19 cellular contexts compared by ENCODE assay signal in genomic region chr3:140055032-140055791, GRCh38.
"Had no signal": no experiment of that assay in that cellular context is flagged by ENCODE, and none has a peak within 500 bp of the region (broad histone marks: within the 10 kb centered on the region; RNA-seq: fewer than 3 reads in every experiment).

No MANE protein-coding gene starts in this region.

- H3K27ac ChIP-seq: coronary artery, left lung, neural progenitor cell, psoas muscle, skin epidermis, spleen, thoracic aorta, tibial nerve, upper lobe of left lung had no signal

- H3K36me3 ChIP-seq: left lung, neural progenitor cell, spleen, thoracic aorta, tibial nerve, upper lobe of left lung had no signal

- H3K4me3 ChIP-seq: coronary artery, left lung, neural progenitor cell, psoas muscle, skin epidermis, spleen, thoracic aorta, tibial nerve, upper lobe of left lung had no signal

- H3K9me3 Mint-ChIP-seq: nephron; neural progenitor cell; stimulated activated naive CD8-positive, alpha-beta T cell treated with anti-CD3 and anti-CD28 coated beads, Interleukin-15, Interleukin-2, amounts not matched to agents 100 ng/mL and 50 ng/mL, for 24 hours had no signal

- H3K4me3 Mint-ChIP-seq: mesothelial cell of epicardium; naive thymus-derived CD4-positive, alpha-beta T cell; nephron; neural progenitor cell; stimulated activated naive B cell treated with anti-CD40 and anti-IgM and Interleukin-4, amounts not matched to agents 10 μg/mL and 1 μg/mL and 100 μg/mL, for 72 hours; stimulated activated naive CD8-positive, alpha-beta T cell treated with anti-CD3 and anti-CD28 coated beads, Interleukin-15, Interleukin-2, amounts not matched to agents 100 ng/mL and 50 ng/mL, for 24 hours had no signal

- H3K4me1 ChIP-seq: left lung, psoas muscle, spleen, tibial nerve, upper lobe of left lung had no signal

- H3K4me1 Mint-ChIP-seq: naive thymus-derived CD4-positive, alpha-beta T cell; stimulated activated naive B cell treated with anti-CD40 and anti-IgM and Interleukin-4, amounts not matched to agents 10 μg/mL and 1 μg/mL and 100 μg/mL, for 72 hours had no signal

- H3K36me3 Mint-ChIP-seq: mesothelial cell of epicardium; naive thymus-derived CD4-positive, alpha-beta T cell; neural progenitor cell; stimulated activated naive B cell treated with anti-CD40 and anti-IgM and Interleukin-4, amounts not matched to agents 10 μg/mL and 1 μg/mL and 100 μg/mL, for 72 hours had no signal

- H3K9me3 ChIP-seq: psoas muscle, spleen, thoracic aorta, tibial nerve, upper lobe of left lung had no signal

- H3K27me3 Mint-ChIP-seq: stimulated activated naive CD8-positive, alpha-beta T cell treated with anti-CD3 and anti-CD28 coated beads, Interleukin-15, Interleukin-2, amounts not matched to agents 100 ng/mL and 50 ng/mL, for 24 hours had no signal

- ATAC-seq: left lung; naive thymus-derived CD4-positive, alpha-beta T cell; psoas muscle; right cardiac atrium; stimulated activated naive B cell treated with anti-CD40 and anti-IgM and Interleukin-4, amounts not matched to agents 10 μg/mL and 1 μg/mL and 100 μg/mL, for 72 hours had no signal

- H3K27ac Mint-ChIP-seq: mesothelial cell of epicardium; naive thymus-derived CD4-positive, alpha-beta T cell; nephron; neural progenitor cell; stimulated activated naive B cell treated with anti-CD40 and anti-IgM and Interleukin-4, amounts not matched to agents 10 μg/mL and 1 μg/mL and 100 μg/mL, for 72 hours; stimulated activated naive CD8-positive, alpha-beta T cell treated with anti-CD3 and anti-CD28 coated beads, Interleukin-15, Interleukin-2, amounts not matched to agents 100 ng/mL and 50 ng/mL, for 24 hours had no signal

- H3K27me3 ChIP-seq: left lung, neural progenitor cell, tibial nerve, upper lobe of left lung had no signal

- DNase-seq: dermis blood vessel endothelial cell; effector memory CD4-positive, alpha-beta T cell; left lung; mesenchymal stem cell; naive thymus-derived CD4-positive, alpha-beta T cell; psoas muscle; right cardiac atrium; spleen; stimulated activated CD4-positive, alpha-beta T cell treated with anti-CD3 and anti-CD28 coated beads, Interleukin-4, amount 100 ng/mL, for 4 hours; stimulated activated naive B cell treated with anti-CD40 and anti-IgM and Interleukin-4, amounts not matched to agents 10 μg/mL and 1 μg/mL and 100 μg/mL, for 72 hours; upper lobe of left lung had no signal
